Comparison of ENCODE assay signal across 2 cellular contexts in the genomic region with DNA sequence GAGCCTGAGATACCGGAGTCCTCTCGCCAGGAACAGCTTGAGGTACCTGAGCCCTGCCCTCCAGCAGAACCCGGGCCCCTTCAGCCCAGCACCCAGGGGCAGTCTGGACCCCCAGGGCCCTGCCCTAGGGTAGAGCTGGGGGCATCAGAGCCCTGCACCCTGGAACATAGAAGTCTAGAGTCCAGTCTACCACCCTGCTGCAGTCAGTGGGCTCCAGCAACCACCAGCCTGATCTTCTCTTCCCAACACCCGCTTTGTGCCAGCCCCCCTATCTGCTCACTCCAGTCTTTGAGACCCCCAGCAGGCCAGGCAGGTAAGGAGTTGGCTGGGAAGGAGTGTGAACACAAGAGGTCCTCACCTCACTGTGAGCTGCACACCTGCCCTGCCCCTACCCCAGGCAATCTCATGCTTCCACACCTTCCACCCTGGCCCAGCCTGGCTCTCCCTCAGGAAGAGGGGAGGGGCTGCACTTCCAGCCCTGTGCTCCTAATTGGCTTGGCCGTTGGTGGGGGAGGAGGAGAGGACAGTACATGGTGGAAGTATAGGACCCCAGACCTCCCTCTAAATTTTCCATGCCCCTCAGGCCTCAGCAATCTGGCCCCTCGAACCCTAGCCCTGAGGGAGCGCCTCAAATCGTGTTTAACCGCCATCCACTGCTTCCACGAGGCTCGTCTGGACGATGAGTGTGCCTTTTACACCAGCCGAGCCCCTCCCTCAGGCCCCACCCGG.
TF ChIP-seq lines count a peak whose summit lies in the region.

No MANE protein-coding gene starts in this region.

TF ChIP-seq in IMR-90, 13 proteins besides CTCF, POLR2A, EP300 and RAD21:
- TF ChIP-seq, protein P1, sequence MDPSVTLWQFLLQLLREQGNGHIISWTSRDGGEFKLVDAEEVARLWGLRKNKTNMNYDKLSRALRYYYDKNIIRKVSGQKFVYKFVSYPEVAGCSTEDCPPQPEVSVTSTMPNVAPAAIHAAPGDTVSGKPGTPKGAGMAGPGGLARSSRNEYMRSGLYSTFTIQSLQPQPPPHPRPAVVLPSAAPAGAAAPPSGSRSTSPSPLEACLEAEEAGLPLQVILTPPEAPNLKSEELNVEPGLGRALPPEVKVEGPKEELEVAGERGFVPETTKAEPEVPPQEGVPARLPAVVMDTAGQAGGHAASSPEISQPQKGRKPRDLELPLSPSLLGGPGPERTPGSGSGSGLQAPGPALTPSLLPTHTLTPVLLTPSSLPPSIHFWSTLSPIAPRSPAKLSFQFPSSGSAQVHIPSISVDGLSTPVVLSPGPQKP (IDR thresholded peaks at IDR 0.05; ENCODE audit: borderline replicate concordance, low read depth, low read length), result no peak
- no peak for TF ChIP-seq BHLHE40 (IDR thresholded peaks at IDR 0.05; ENCODE audit: low read depth, low read length)
- TF ChIP-seq, protein P2, sequence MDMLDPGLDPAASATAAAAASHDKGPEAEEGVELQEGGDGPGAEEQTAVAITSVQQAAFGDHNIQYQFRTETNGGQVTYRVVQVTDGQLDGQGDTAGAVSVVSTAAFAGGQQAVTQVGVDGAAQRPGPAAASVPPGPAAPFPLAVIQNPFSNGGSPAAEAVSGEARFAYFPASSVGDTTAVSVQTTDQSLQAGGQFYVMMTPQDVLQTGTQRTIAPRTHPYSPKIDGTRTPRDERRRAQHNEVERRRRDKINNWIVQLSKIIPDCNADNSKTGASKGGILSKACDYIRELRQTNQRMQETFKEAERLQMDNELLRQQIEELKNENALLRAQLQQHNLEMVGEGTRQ (IDR thresholded peaks at IDR 0.05; ENCODE audit: low read depth, low read length), result no peak
- TF ChIP-seq FOS (IDR thresholded peaks at IDR 0.05; ENCODE audit: low read depth, low read length), result no peak
- TF ChIP-seq MXI1 (IDR thresholded peaks at IDR 0.05; ENCODE audit: borderline replicate concordance, low read depth, low read length), result no peak
- no peak for TF ChIP-seq MAFK (IDR thresholded peaks at IDR 0.05; ENCODE audit: low read depth, low read length)
- TF ChIP-seq MAZ (IDR thresholded peaks at IDR 0.05; ENCODE audit: borderline replicate concordance, low read depth, low read length), result no peak

TF ChIP-seq in HEK293T, 16 proteins besides CTCF, POLR2A, EP300 and RAD21:
- TF ChIP-seq HDGF (IDR thresholded peaks at IDR 0.05; ENCODE audit: borderline replicate concordance) (no peak), L3MBTL2 (conservative IDR thresholded peaks at IDR 0.05) (no peak), NFRKB (IDR thresholded peaks at IDR 0.05) (no peak), BHLHE40 (IDR thresholded peaks at IDR 0.05; ENCODE audit: borderline replicate concordance) (no peak), SP1 (IDR thresholded peaks at IDR 0.05) (no peak), TARDBP (IDR thresholded peaks at IDR 0.05) (no peak), SUZ12 (IDR thresholded peaks at IDR 0.05) (no peak), LEF1 (IDR thresholded peaks at IDR 0.05; ENCODE audit: borderline replicate concordance) (no peak), ARNT (IDR thresholded peaks at IDR 0.05) (no peak), FOXK2 (IDR thresholded peaks at IDR 0.05) (no peak), FOXA1 (IDR thresholded peaks at IDR 0.05) (no peak), FOXM1 (IDR thresholded peaks at IDR 0.05; ENCODE audit: borderline replicate concordance) (no peak), CTBP1 (IDR thresholded peaks at IDR 0.05; ENCODE audit: borderline replicate concordance) (no peak), ELF4 (IDR thresholded peaks at IDR 0.05) (no peak), ZNF384 (IDR thresholded peaks at IDR 0.05) (no peak)
- TF ChIP-seq, protein P3, sequence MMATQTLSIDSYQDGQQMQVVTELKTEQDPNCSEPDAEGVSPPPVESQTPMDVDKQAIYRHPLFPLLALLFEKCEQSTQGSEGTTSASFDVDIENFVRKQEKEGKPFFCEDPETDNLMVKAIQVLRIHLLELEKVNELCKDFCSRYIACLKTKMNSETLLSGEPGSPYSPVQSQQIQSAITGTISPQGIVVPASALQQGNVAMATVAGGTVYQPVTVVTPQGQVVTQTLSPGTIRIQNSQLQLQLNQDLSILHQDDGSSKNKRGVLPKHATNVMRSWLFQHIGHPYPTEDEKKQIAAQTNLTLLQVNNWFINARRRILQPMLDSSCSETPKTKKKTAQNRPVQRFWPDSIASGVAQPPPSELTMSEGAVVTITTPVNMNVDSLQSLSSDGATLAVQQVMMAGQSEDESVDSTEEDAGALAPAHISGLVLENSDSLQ (IDR thresholded peaks at IDR 0.05), result no peak
